ENCODE assay signal across 12 cellular contexts in genomic region chr17:48692049-48692448, GRCh38. TPM values are rescaled to one million over a fixed set of nuclear protein-coding genes. Genes with fewer than 3 reads are reported as not detected.
"Had no signal": no experiment of that assay in that cellular context is flagged by ENCODE, and none has a peak within 500 bp of the region (broad histone marks: within the 10 kb centered on the region; RNA-seq: fewer than 3 reads in every experiment).

No MANE protein-coding gene starts in this region.

- H3K9ac ChIP-seq: GM23248 had no signal

- H3K36me3 ChIP-seq: HAP-1 had no signal

- H3K4me3 ChIP-seq: GM23248, HAP-1 had no signal

- DNase-seq: GM23248, GOT3, H7, HFFc6, Kasumi-1, KG1 had no signal

- H2AFZ ChIP-seq: GM23248 had no signal

- H3K9me3 ChIP-seq: HAP-1 had no signal

- H3K4me3 Mint-ChIP-seq: HFFc6, IgD-negative memory B cell had no signal

- H3K27ac Mint-ChIP-seq: HFFc6, IgD-negative memory B cell had no signal

- H3K4me1 Mint-ChIP-seq: IgD-negative memory B cell had no signal

- H3K27ac ChIP-seq: GM23248, HL-60 had no signal

- H3K4me1 ChIP-seq: HAP-1 had no signal

- ATAC-seq: HCT116 had no signal

RNA-seq across cellular contexts. Expression of gene PRAC1, which starts 30.3 kb away (rescaled TPM):
- total RNA-seq: GM23248, H4, HFFc6, HT1080 had no signal
- polyA plus RNA-seq: GM23248, IgD-negative memory B cell had no signal

RNA-seq across cellular contexts. Expression of gene PRAC2, which starts 30.9 kb away (rescaled TPM):
- total RNA-seq: GM23248, H4, HFFc6, HT1080 had no signal
- polyA plus RNA-seq: GM23248, IgD-negative memory B cell had no signal

RNA-seq across cellular contexts. Expression of gene HOXB13, which starts 36.5 kb away (rescaled TPM):
- total RNA-seq: GM23248, HFFc6 had no signal
- polyA plus RNA-seq: GM23248, IgD-negative memory B cell had no signal
